In the genomic region with DNA sequence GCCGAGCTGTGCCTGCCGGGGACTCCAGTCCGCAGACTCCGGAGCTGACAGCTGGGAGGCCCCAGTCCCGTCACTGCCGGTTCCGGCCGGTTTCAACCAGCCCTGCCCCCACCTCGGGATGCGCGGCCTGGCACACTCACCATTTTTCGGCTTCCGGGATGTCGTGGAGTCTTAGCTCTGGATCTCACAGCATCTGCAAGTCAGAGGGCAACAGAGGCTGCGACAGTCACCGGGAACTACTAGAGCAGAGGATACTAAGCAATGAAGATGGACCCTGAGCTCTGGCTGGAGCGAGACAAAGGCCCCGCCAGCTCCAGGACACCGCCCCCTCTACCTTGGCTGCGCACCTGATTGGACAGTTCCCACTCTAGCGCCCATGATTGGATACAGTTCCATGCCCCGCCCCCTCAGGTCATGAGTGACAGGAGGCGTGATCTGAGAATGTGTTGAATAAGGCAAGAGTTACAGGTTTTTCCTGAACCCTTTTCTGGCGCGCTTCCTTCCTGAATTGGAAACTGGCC, we compare ENCODE assay signal across 8 cellular contexts.
DNase-seq lines count a peak whose midpoint lies in the region; ATAC-seq and FAIRE-seq lines count a peak whose summit lies in the region.

Gene ZNF682, minus strand, starts transcription at position 303 of the 521 bp plus-strand sequence. Its CDS starts 160 bp downstream, at position 143.

- H3K4me1 Mint-ChIP-seq in memory B cell = peaks cover 6% of the 10 kb centered on the region

- FAIRE-seq in A204.1 (lab: Jason Lieb, UNC) = peak; percentile 51

- no peaks in the 10 kb centered on the region for H3K36me3 Mint-ChIP-seq in memory B cell

- no peaks in the 10 kb centered on the region for H3K27me3 ChIP-seq in endocrine pancreas (ENCODE audit: control insufficient read depth, insufficient read depth, low read length)

- H3K27me3 Mint-ChIP-seq in memory B cell = no peaks in the 10 kb centered on the region

- DNase-seq in NCI-H524 treated with DMSO at 0.1 percent for 48 hours (lab: John Stamatoyannopoulos, UW) = peak; percentile 76
- DNase-seq in activated CD8-positive, alpha-beta memory T cell treated with anti-CD3 and anti-CD28 coated beads for 48 hours (ENCODE audit: low read depth in 2 of 3, low spot score in 2 of 3) = peak; percentile 76 to 87 (median 78)
- DNase-seq in memory B cell (ENCODE audit: low spot score in 2 of 2) = peak; percentile 86 to 92
- DNase-seq in stimulated activated CD4-positive, alpha-beta T cell treated with anti-CD3 and anti-CD28 coated beads, TNF-alpha, amount 100 ng/mL, for 48 hours (ENCODE audit: low read depth in 3 of 3) = peak; percentile 89 to 97 (median 92)

- peak within 1 kb of the TSS; percentile 82 for H3K4me3 ChIP-seq in endocrine pancreas (ENCODE audit: control insufficient read depth, insufficient read depth, low read length)

- no peaks in the 10 kb centered on the region for H3K9me3 Mint-ChIP-seq in memory B cell

- H3K9me3 ChIP-seq in endocrine pancreas (ENCODE audit: control insufficient read depth, low read length) = no peaks in the 10 kb centered on the region

- peak; percentile 99 for ATAC-seq in GM18868 (IDR thresholded peaks at IDR 0.05; ENCODE audit: unreplicated experiment)
- peak; percentile 98 for ATAC-seq in HG03135 (IDR thresholded peaks at IDR 0.05; ENCODE audit: unreplicated experiment)
- peak; percentile 98 for ATAC-seq in memory B cell (ENCODE audit: low read depth)

- H3K4me3 Mint-ChIP-seq in memory B cell = peak within 1 kb of the TSS; percentile 99

- H3K4me1 ChIP-seq in endocrine pancreas (ENCODE audit: control insufficient read depth, insufficient read depth, low read length) = no peaks in the 10 kb centered on the region

- no peaks in the 10 kb centered on the region for H3K36me3 ChIP-seq in endocrine pancreas (ENCODE audit: control insufficient read depth, insufficient read depth, low read length)

- no peak within 1 kb of the TSS for H3K9ac ChIP-seq in endocrine pancreas (ENCODE audit: control insufficient read depth, insufficient read depth, low read length)

- peak within 1 kb of the TSS; percentile 95 for H3K27ac Mint-ChIP-seq in memory B cell

Comparison
In these comparisons a context has a peak if more than half of its experiments do, and no peak if none do; other contexts are left out.
1. Peak in every context shown above with its lines: DNase-seq, ATAC-seq and H3K4me3 ChIP-seq.